Comparison of ENCODE assay signal across 1 cellular context in genomic region chr19:46788101-46788967, GRCh38.
A peak's percentile ranks its signal among the peaks of the same experiment; 100 is the strongest.
TF ChIP-seq lines count a peak whose summit lies in the region.

SLC1A5 (minus strand) TSS chr19:46788594; CDS start chr19:46787965, 629 bp downstream.

TF ChIP-seq in HEK293, 187 proteins besides CTCF, POLR2A, EP300 and RAD21 (continued from another document and continues in another):
- TF ChIP-seq OVOL3 (tag by site-specific recombination; IDR thresholded peaks at IDR 0.05) (0 out of 2 replicates have a peak, but pooled peaks have one; percentile 54), IKZF3 (tag by site-specific recombination; IDR thresholded peaks at IDR 0.05) (peak; percentile 28; the same call in 1 of the 2 replicates), MEIS1 (CRISPR knock-in tag; IDR thresholded peaks at IDR 0.05; ENCODE audit: borderline replicate concordance) (no peak), ZNF645 (tag by site-specific recombination; IDR thresholded peaks at IDR 0.05) (no peak), ZBTB48 (tag by site-specific recombination; IDR thresholded peaks at IDR 0.05) (peak; percentile 56), ZNF404 (tag by site-specific recombination; IDR thresholded peaks at IDR 0.05) (peak; percentile 57; the same call in 1 of the 2 replicates), REPIN1 (tag by site-specific recombination; IDR thresholded peaks at IDR 0.05; ENCODE audit: low read depth) (0 out of 2 replicates have a peak, but pooled peaks have one; percentile 19), ZNF692 (tag by site-specific recombination; IDR thresholded peaks at IDR 0.05) (peak; percentile 87), SP3 (tag by site-specific recombination; IDR thresholded peaks at IDR 0.05) (peak; percentile 93), ZFP41 (tag by site-specific recombination; IDR thresholded peaks at IDR 0.05; ENCODE audit: borderline replicate concordance) (0 out of 2 replicates have a peak, but pooled peaks have one; percentile 51), ZIC2 (tag by site-specific recombination; IDR thresholded peaks at IDR 0.05) (peak; percentile 46), ZNF391 (tag by site-specific recombination; IDR thresholded peaks at IDR 0.05; ENCODE audit: borderline replicate concordance, low read depth) (peak; percentile 77), KLF8 (tag by site-specific recombination; IDR thresholded peaks at IDR 0.05) (peak; percentile 89), ZNF148 (tag by site-specific recombination; IDR thresholded peaks at IDR 0.05; ENCODE audit: borderline replicate concordance) (peak; percentile 72; the same call in 1 of the 2 replicates), ZSCAN18 (tag by site-specific recombination; IDR thresholded peaks at IDR 0.05) (peak; percentile 66; the same call in 1 of the 2 replicates), PATZ1 (tag by site-specific recombination; IDR thresholded peaks at IDR 0.05) (peak; percentile 62), GLIS2 (tag by site-specific recombination; IDR thresholded peaks at IDR 0.05) (peak; percentile 70; the same call in 1 of the 2 replicates), ZFP37 (tag by site-specific recombination; IDR thresholded peaks at IDR 0.05) (peak; percentile 93), ZNF629 (tag by site-specific recombination; IDR thresholded peaks at IDR 0.05) (peak; percentile 41), ZBTB26 (tag by site-specific recombination; optimal IDR thresholded peaks at IDR 0.05) (peak; percentile 24), ZNF398 (tag by site-specific recombination; IDR thresholded peaks at IDR 0.05) (0 out of 2 replicates have a peak, but pooled peaks have one; percentile 11), ZNF394 (tag by site-specific recombination; IDR thresholded peaks at IDR 0.05; ENCODE audit: borderline replicate concordance) (peak; percentile 94), HOXA7 (CRISPR knock-in tag; IDR thresholded peaks at IDR 0.05; ENCODE audit: borderline replicate concordance) (no peak), ZNF501 (tag by site-specific recombination; IDR thresholded peaks at IDR 0.05) (peak; percentile 94), ZNF2 (tag by site-specific recombination; IDR thresholded peaks at IDR 0.05) (peak; percentile 24; the same call in 1 of the 2 replicates), ZNF311 (tag by site-specific recombination; IDR thresholded peaks at IDR 0.05; ENCODE audit: borderline replicate concordance) (no peak), ZNF600 (tag by site-specific recombination; IDR thresholded peaks at IDR 0.05) (0 out of 2 replicates have a peak, but pooled peaks have one; percentile 66), OSR2 (tag by site-specific recombination; IDR thresholded peaks at IDR 0.05) (peak; percentile 55), EGR2 (tag by site-specific recombination; IDR thresholded peaks at IDR 0.05; ENCODE audit: low read depth) (no peak), KLF16 (tag by site-specific recombination; IDR thresholded peaks at IDR 0.05) (peak; percentile 90), GLIS1 (tag by site-specific recombination; IDR thresholded peaks at IDR 0.05) (peak; percentile 65), ZEB2 (tag by site-specific recombination; IDR thresholded peaks at IDR 0.05) (0 out of 2 replicates have a peak, but pooled peaks have one; percentile 52), ATF2 (tag by site-specific recombination; IDR thresholded peaks at IDR 0.05; ENCODE audit: low read depth) (no peak), ZBTB49 (tag by site-specific recombination; IDR thresholded peaks at IDR 0.05; ENCODE audit: low read depth) (no peak), KLF9 (tag by site-specific recombination; IDR thresholded peaks at IDR 0.05; ENCODE audit: low read depth) (peak; percentile 87), ZBTB8A (tag by site-specific recombination; IDR thresholded peaks at IDR 0.05) (peak; percentile 82), YY2 (tag by site-specific recombination; IDR thresholded peaks at IDR 0.05) (peak; percentile 35; the same call in 1 of the 2 replicates), ZNF660 (tag by site-specific recombination; IDR thresholded peaks at IDR 0.05) (peak; percentile 95), ZNF24 (tag by site-specific recombination; IDR thresholded peaks at IDR 0.05) (no peak), GLI4 (tag by site-specific recombination; IDR thresholded peaks at IDR 0.05) (0 out of 2 replicates have a peak, but pooled peaks have one; percentile 75), PBX3 (CRISPR knock-in tag; IDR thresholded peaks at IDR 0.05) (0 out of 2 replicates have a peak, but pooled peaks have one; percentile 40), KLF17 (tag by site-specific recombination; IDR thresholded peaks at IDR 0.05) (peak; percentile 75), FEZF1 (tag by site-specific recombination; IDR thresholded peaks at IDR 0.05) (peak; percentile 15; the same call in 1 of the 2 replicates), ZBTB21 (tag by site-specific recombination; IDR thresholded peaks at IDR 0.05) (no peak)
